Comparison of ENCODE assay signal across 9 cellular contexts in the genomic region with DNA sequence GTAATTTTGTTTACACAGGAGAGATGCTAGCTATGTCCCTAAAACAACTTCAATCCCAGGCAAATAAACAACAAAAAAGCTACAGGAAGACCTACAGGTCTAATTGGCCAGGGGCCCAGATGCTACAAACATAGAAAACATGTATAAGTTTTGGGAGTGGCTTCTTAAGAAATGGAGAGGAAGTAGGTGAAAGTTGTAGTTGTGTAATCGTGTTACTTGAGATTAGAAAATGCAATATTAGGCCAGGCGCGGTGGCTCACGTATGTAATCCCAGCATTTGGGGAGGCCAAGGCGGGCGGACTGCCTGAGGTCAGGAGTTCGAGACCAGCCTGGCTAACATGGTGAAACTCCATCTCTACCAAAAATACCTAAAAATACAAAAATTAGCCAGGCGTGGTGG.
A peak's percentile ranks its signal among the peaks of the same experiment; 100 is the strongest.
DNase-seq lines count a peak whose midpoint lies in the region; ATAC-seq and TF ChIP-seq lines count a peak whose summit lies in the region.
"Had no signal": no experiment of that assay in that cellular context is flagged by ENCODE, and none has a peak within 500 bp of the region (broad histone marks: within the 10 kb centered on the region; RNA-seq: fewer than 3 reads in every experiment).

No MANE protein-coding gene starts in this region.

- TF ChIP-seq CTCF in Peyer's patch (IDR thresholded peaks at IDR 0.05), result no peak

- H3K9me3 ChIP-seq in Peyer's patch, result no peaks in the 10 kb centered on the region
- H3K9me3 ChIP-seq in effector memory CD4-positive, alpha-beta T cell (ENCODE audit: control insufficient read depth, low read length), result no peaks in the 10 kb centered on the region

- DNase-seq in activated CD4-positive, alpha-beta T cell treated with anti-CD3 and anti-CD28 coated beads for 36 hours, result peak; percentile 49
- no peak for DNase-seq in activated CD4-positive, alpha-beta T cell treated with anti-CD3 and anti-CD28 coated beads for 1 hour
- DNase-seq in Peyer's patch (peak in 2 of 3 donors; percentile 43 to 55), NCI-H2196 (lab: John Stamatoyannopoulos, UW; ENCODE audit: unreplicated experiment) (no peak)
- no peak for DNase-seq in effector memory CD4-positive, alpha-beta T cell
- peak; percentile 39 for DNase-seq in stimulated activated CD8-positive, alpha-beta memory T cell treated with anti-CD3 and anti-CD28 coated beads, Interleukin-4, amount 100 ng/mL, for 48 hours
- DNase-seq in stimulated activated CD4-positive, alpha-beta T cell treated with anti-CD3 and anti-CD28 coated beads, Interleukin-2, amount 100 ng/mL, for 48 hours, result no peak
- DNase-seq: ACHN had no signal

- H3K4me1 Mint-ChIP-seq in activated CD4-positive, alpha-beta T cell treated with anti-CD3 and anti-CD28 coated beads for 36 hours, result peaks cover 89% of the 10 kb centered on the region

- POLR2A ChIA-PET in activated CD4-positive, alpha-beta T cell treated with anti-CD3 and anti-CD28 coated beads for 36 hours (lab: Charles Lee), result interaction anchor here (1.4 kb wide), 1 partner anchor 69 kb away, joined by 4 read pairs; the partner anchor contains the start of gene SERINC5

- peak overlapping the region; percentile 89 for H3K27ac Mint-ChIP-seq in activated CD4-positive, alpha-beta T cell treated with anti-CD3 and anti-CD28 coated beads for 36 hours

- H3K27ac ChIP-seq in Peyer's patch, result peak overlapping the region in 3 of 4 donors; percentile 4 to 41 (median 9)
- H3K27ac ChIP-seq in effector memory CD4-positive, alpha-beta T cell (ENCODE audit: insufficient read depth, low read length, poor library complexity, severe bottlenecking), result peak overlapping the region; percentile 44

- ATAC-seq in activated CD4-positive, alpha-beta T cell treated with anti-CD3 and anti-CD28 coated beads for 36 hours, result no peak
- no peak for ATAC-seq in HG03432 (IDR thresholded peaks at IDR 0.05; ENCODE audit: unreplicated experiment)

- no peaks in the 10 kb centered on the region for H3K9me3 Mint-ChIP-seq in activated CD4-positive, alpha-beta T cell treated with anti-CD3 and anti-CD28 coated beads for 36 hours (ENCODE audit: low read depth)

- H3K4me1 ChIP-seq in Peyer's patch, result peaks cover 0 to 53% (median 14%) of the 10 kb centered on the region in 4 donors
- peaks cover 65% of the 10 kb centered on the region for H3K4me1 ChIP-seq in effector memory CD4-positive, alpha-beta T cell (ENCODE audit: control insufficient read depth, insufficient read depth, low read length, poor library complexity, severe bottlenecking)

- intact Hi-C loops in activated CD4-positive, alpha-beta T cell treated with anti-CD3 and anti-CD28 coated beads for 36 hours (cut with DNase I, micrococcal nuclease), result loop anchor here in 1 of 2 experiments (10.0 kb wide), 1 partner anchor 572 kb away; the partner anchor contains the start of gene TENT2

- no peaks in the 10 kb centered on the region for H3K27me3 Mint-ChIP-seq in activated CD4-positive, alpha-beta T cell treated with anti-CD3 and anti-CD28 coated beads for 36 hours

- peaks cover 27% of the 10 kb centered on the region for H3K36me3 Mint-ChIP-seq in activated CD4-positive, alpha-beta T cell treated with anti-CD3 and anti-CD28 coated beads for 36 hours (ENCODE audit: low read depth)

- H3K4me3 ChIP-seq in Peyer's patch, result no peak overlapping the region
- H3K4me3 ChIP-seq in effector memory CD4-positive, alpha-beta T cell (ENCODE audit: insufficient read depth, low read depth, low read length, poor library complexity, severe bottlenecking), result no peak overlapping the region

- TF ChIP-seq POLR2A in Peyer's patch (IDR thresholded peaks at IDR 0.05), result no peak

- peak overlapping the region; percentile 13 for H3K4me3 Mint-ChIP-seq in activated CD4-positive, alpha-beta T cell treated with anti-CD3 and anti-CD28 coated beads for 36 hours

- CTCF ChIA-PET in activated CD4-positive, alpha-beta T cell treated with anti-CD3 and anti-CD28 coated beads for 36 hours (lab: Charles Lee), result interaction anchor here (0.6 to 2.2 kb wide), 7 partner anchors 8 to 1020 kb away, joined by 3 to 9 read pairs (median 3); no protein-coding TSS in a partner anchor

- no peaks in the 10 kb centered on the region for H3K27me3 ChIP-seq in Peyer's patch
- no peaks in the 10 kb centered on the region for H3K27me3 ChIP-seq in effector memory CD4-positive, alpha-beta T cell (replicated peaks; ENCODE audit: control insufficient read depth, insufficient read depth, low read length, poor library complexity, severe bottlenecking)

- no peaks in the 10 kb centered on the region for H3K36me3 ChIP-seq in Peyer's patch
- no peaks in the 10 kb centered on the region for H3K36me3 ChIP-seq in effector memory CD4-positive, alpha-beta T cell (ENCODE audit: control insufficient read depth, insufficient read depth, low read length)

Comparison
In these comparisons a context has a peak if more than half of its experiments do, and no peak if none do; other contexts are left out.
1. DNase-seq: peak in activated CD4-positive, alpha-beta T cell treated with anti-CD3 and anti-CD28 coated beads for 36 hours (single experiment), Peyer's patch (2 of 3) and stimulated activated CD8-positive, alpha-beta memory T cell treated with anti-CD3 and anti-CD28 coated beads, Interleukin-4, amount 100 ng/mL, for 48 hours (single experiment); none in activated CD4-positive, alpha-beta T cell treated with anti-CD3 and anti-CD28 coated beads for 1 hour (single experiment), effector memory CD4-positive, alpha-beta T cell (0 of 3), stimulated activated CD4-positive, alpha-beta T cell treated with anti-CD3 and anti-CD28 coated beads, Interleukin-2, amount 100 ng/mL, for 48 hours (0 of 2) and NCI-H2196 (single experiment).